Comparison of ENCODE assay signal across 8 cellular contexts in genomic region chr10:102225646-102226541, GRCh38. TPM values are rescaled to one million over a fixed set of nuclear protein-coding genes. Genes with fewer than 3 reads are reported as not detected.
A peak's percentile ranks its signal among the peaks of the same experiment; 100 is the strongest.
DNase-seq lines count a peak whose midpoint lies in the region; ATAC-seq, FAIRE-seq and TF ChIP-seq lines count a peak whose summit lies in the region.

Gene ELOVL3, plus strand, starts transcription at chr10:102226299. Its CDS starts 250 bp downstream, at chr10:102226549.

- no peaks in the 10 kb centered on the region for H3K9me3 Mint-ChIP-seq in WTC11

- peaks cover 8% of the 10 kb centered on the region; the same call in 1 of the 2 replicates for H3K4me1 Mint-ChIP-seq in WTC11

- peak within 1 kb of the TSS in 19 of 21 experiments; percentile 3 to 79 (median 56) for H3K27ac ChIP-seq in skin epidermis

- peaks cover 5% of the 10 kb centered on the region for H3K27me3 ChIP-seq in bronchial epithelial cell (ENCODE audit: control insufficient read depth, insufficient read depth, low read length)

- CTCF ChIA-PET in WTC11 (lab: Charles Lee) = interaction anchor here (0.6 to 18.9 kb wide), 10 partner anchors 10 to 207 kb away, joined by 3 to 906 read pairs (median 4); partner anchors contain the start of gene CUEDC2

- ATAC-seq in HG02610 (IDR thresholded peaks at IDR 0.05; ENCODE audit: unreplicated experiment) (peak; percentile 94), WTC11 (peak; percentile 92)

- peak within 1 kb of the TSS; percentile 12 for H3K4me3 ChIP-seq in bronchial epithelial cell (ENCODE audit: low read depth, low read length)
- H3K4me3 ChIP-seq in skin epidermis = peak within 1 kb of the TSS in 6 of 7 experiments; percentile 6 to 35 (median 12)

- no peak for FAIRE-seq in bronchial epithelial cell (lab: Jason Lieb, UNC)

- POLR2A ChIA-PET in WTC11 (lab: Charles Lee) = interaction anchor here (0.6 to 0.9 kb wide), 2 partner anchors 56 to 237 kb away, joined by 3 to 4 read pairs; no protein-coding TSS in a partner anchor

- no peak within 1 kb of the TSS for H3K27ac Mint-ChIP-seq in WTC11

- H3K4me3 Mint-ChIP-seq in WTC11 = peak within 1 kb of the TSS; percentile 56

- H3K36me3 ChIP-seq in bronchial epithelial cell (ENCODE audit: control insufficient read depth, insufficient read depth, low read length) = no peaks in the 10 kb centered on the region

- H3K36me3 Mint-ChIP-seq in WTC11 = no peaks in the 10 kb centered on the region

- peaks cover 96% of the 10 kb centered on the region for H3K27me3 Mint-ChIP-seq in WTC11 (ENCODE audit: low read depth)

- DNase-seq in GM04503 (ENCODE audit: low read depth) (peak; percentile 67), NCI-H1417 (lab: John Stamatoyannopoulos, UW) (peak; percentile 75 to 87 (median 78)), WTC11 (ENCODE audit: low spot score) (peak; percentile 96), bronchial epithelial cell (ENCODE audit: low read depth) (peak; percentile 91), iPS-NIHi7 (ENCODE audit: extremely low spot score) (peak; percentile 100), NK-92 (lab: John Stamatoyannopoulos, UW; ENCODE audit: unreplicated experiment) (no peak)

- TF ChIP-seq CTCF in WTC11 (IDR thresholded peaks at IDR 0.05) = no peak
- no peak for TF ChIP-seq CTCF in bronchial epithelial cell (IDR thresholded peaks at IDR 0.05; ENCODE audit: insufficient read depth, low read length, severe bottlenecking)

TF ChIP-seq in WTC11, 78 proteins besides CTCF, POLR2A, EP300 and RAD21 (continues in another document):
- TF ChIP-seq ZNF121 (CRISPR knock-in tag; IDR thresholded peaks at IDR 0.05) = no peak
- TF ChIP-seq ZNF532 (CRISPR knock-in tag; IDR thresholded peaks at IDR 0.05; ENCODE audit: borderline replicate concordance) = no peak
- 0 out of 2 replicates have a peak, but pooled peaks have one; percentile 83 for TF ChIP-seq E2F5 (CRISPR knock-in tag; IDR thresholded peaks at IDR 0.05)
- TF ChIP-seq ATF1 (CRISPR knock-in tag; IDR thresholded peaks at IDR 0.05) = peak; percentile 51; the same call in 1 of the 2 replicates
- 0 out of 2 replicates have a peak, but pooled peaks have one; percentile 33 for TF ChIP-seq ZNF263 (CRISPR knock-in tag; IDR thresholded peaks at IDR 0.05; ENCODE audit: low read depth)
- TF ChIP-seq SOX15 (CRISPR knock-in tag; IDR thresholded peaks at IDR 0.05) = no peak
- TF ChIP-seq GRHL2 (CRISPR knock-in tag; IDR thresholded peaks at IDR 0.05; ENCODE audit: insufficient replicate concordance, severe bottlenecking) = no peak
- peak; percentile 93 for TF ChIP-seq CREB1 (CRISPR knock-in tag; IDR thresholded peaks at IDR 0.05)
- TF ChIP-seq USF1 (CRISPR knock-in tag; IDR thresholded peaks at IDR 0.05) = peak; percentile 78
- no peak for TF ChIP-seq ZNF423 (CRISPR knock-in tag; IDR thresholded peaks at IDR 0.05)
- 0 out of 2 replicates have a peak, but pooled peaks have one; percentile 68 for TF ChIP-seq ZBTB43 (CRISPR knock-in tag; IDR thresholded peaks at IDR 0.05)
- TF ChIP-seq E2F1 (CRISPR knock-in tag; IDR thresholded peaks at IDR 0.05) = peak; percentile 92
- TF ChIP-seq ZNF317 (CRISPR knock-in tag; IDR thresholded peaks at IDR 0.05; ENCODE audit: borderline replicate concordance, low read depth) = 0 out of 2 replicates have a peak, but pooled peaks have one; percentile 21
- peak; percentile 100 for TF ChIP-seq MAX (CRISPR knock-in tag; IDR thresholded peaks at IDR 0.05)
- peak; percentile 65; the same call in 1 of the 2 replicates for TF ChIP-seq FOXK1 (CRISPR knock-in tag; IDR thresholded peaks at IDR 0.05)
- peak; percentile 79 for TF ChIP-seq GABPB1 (CRISPR knock-in tag; IDR thresholded peaks at IDR 0.05)
- TF ChIP-seq ZMAT4 (CRISPR knock-in tag; IDR thresholded peaks at IDR 0.05) = no peak

RNA-seq across cellular contexts. Expression of gene ELOVL3, which starts in this region (rescaled TPM):
- total RNA-seq in WTC11 (2021) (0.17 to 0.46 TPM (median 0.34 TPM) in 3 replicates), bronchial epithelial cell (not detected in 2 replicates)

Comparison
In these comparisons a context has a peak if more than half of its experiments do, and no peak if none do; other contexts are left out.
1. Peak in DNase-seq and ATAC-seq in WTC11; RNA of the gene not detected or under 1 TPM.
2. Peak in DNase-seq and H3K4me3 ChIP-seq in bronchial epithelial cell; RNA of the gene not detected or under 1 TPM.